In genomic region chr2:110840508-110840907, GRCh38 we compare ENCODE assay signal across 20 cellular contexts.
"Had no signal": no experiment of that assay in that cellular context is flagged by ENCODE, and none has a peak within 500 bp of the region (broad histone marks: within the 10 kb centered on the region; RNA-seq: fewer than 3 reads in every experiment).

No MANE protein-coding gene starts in this region.

- H3K4me2 ChIP-seq: neural progenitor cell had no signal

- H3K4me1 ChIP-seq: psoas muscle, testis, tibial artery had no signal

- FAIRE-seq: frontal cortex, keratinocyte had no signal

- H3K27ac Mint-ChIP-seq: naive thymus-derived CD8-positive, alpha-beta T cell; neural progenitor cell; stimulated activated memory B cell treated with anti-CD40 and anti-IgM and Interleukin-4, amounts not matched to agents 10 μg/mL and 1 μg/mL and 100 μg/mL, for 72 hours; type B pancreatic cell had no signal

- DNase-seq: hypothalamus; left ventricle myocardium superior; lower lobe of right lung; naive thymus-derived CD8-positive, alpha-beta T cell; nucleus accumbens; psoas muscle; right cardiac atrium; spleen; stimulated activated CD4-positive, alpha-beta T cell treated with anti-CD3 and anti-CD28 coated beads, Interleukin-4, amount 100 ng/mL, for 4 hours; stimulated activated naive CD8-positive, alpha-beta T cell treated with anti-CD3 and anti-CD28 coated beads, Interleukin-15, Interleukin-2, amounts not matched to agents 100 U/mL and 50 U/mL, for 24 hours; substantia nigra; testis; tibial artery had no signal

- H3K27ac ChIP-seq: coronary artery, lower lobe of right lung, neural progenitor cell, psoas muscle, skin epidermis, spleen, testis, tibial artery had no signal

- H3K9me3 ChIP-seq: lower lobe of right lung, psoas muscle, spleen, testis, tibial artery had no signal

- H3K9ac ChIP-seq: neural progenitor cell had no signal

- H3K4me3 Mint-ChIP-seq: naive thymus-derived CD8-positive, alpha-beta T cell; neural progenitor cell; stimulated activated memory B cell treated with anti-CD40 and anti-IgM and Interleukin-4, amounts not matched to agents 10 μg/mL and 1 μg/mL and 100 μg/mL, for 72 hours; type B pancreatic cell had no signal

- H3K27me3 ChIP-seq: neural progenitor cell, spleen, testis had no signal

- ATAC-seq: left ventricle myocardium superior; lower lobe of right lung; naive thymus-derived CD8-positive, alpha-beta T cell; psoas muscle; right cardiac atrium; stimulated activated memory B cell treated with anti-CD40 and anti-IgM and Interleukin-4, amounts not matched to agents 10 μg/mL and 1 μg/mL and 100 μg/mL, for 72 hours; stimulated activated naive CD8-positive, alpha-beta T cell treated with anti-CD3 and anti-CD28 coated beads, Interleukin-15, Interleukin-2, amounts not matched to agents 100 U/mL and 50 U/mL, for 24 hours had no signal

- H3K4me3 ChIP-seq: coronary artery, lower lobe of right lung, neural progenitor cell, psoas muscle, skin epidermis, spleen, testis, tibial artery had no signal

- H3K9me3 Mint-ChIP-seq: naive thymus-derived CD8-positive, alpha-beta T cell; neural progenitor cell; stimulated activated memory B cell treated with anti-CD40 and anti-IgM and Interleukin-4, amounts not matched to agents 10 μg/mL and 1 μg/mL and 100 μg/mL, for 72 hours; type B pancreatic cell had no signal

- H2AFZ ChIP-seq: neural progenitor cell had no signal

- H3K27me3 Mint-ChIP-seq: naive thymus-derived CD8-positive, alpha-beta T cell; stimulated activated memory B cell treated with anti-CD40 and anti-IgM and Interleukin-4, amounts not matched to agents 10 μg/mL and 1 μg/mL and 100 μg/mL, for 72 hours; type B pancreatic cell had no signal

- H3K36me3 Mint-ChIP-seq: naive thymus-derived CD8-positive, alpha-beta T cell; neural progenitor cell; stimulated activated memory B cell treated with anti-CD40 and anti-IgM and Interleukin-4, amounts not matched to agents 10 μg/mL and 1 μg/mL and 100 μg/mL, for 72 hours; type B pancreatic cell had no signal

- H3K36me3 ChIP-seq: lower lobe of right lung, neural progenitor cell, spleen, tibial artery had no signal
